ENCODE assay signal across 2 cellular contexts in genomic region chr4:151792995-151793394, GRCh38.
TF ChIP-seq lines count a peak whose summit lies in the region.

No MANE protein-coding gene starts in this region.

TF ChIP-seq in GM23338, 12 proteins besides CTCF, POLR2A, EP300 and RAD21 (continued from another document):
- TF ChIP-seq ETS1 (IDR thresholded peaks at IDR 0.05), result no peak
- no peak for TF ChIP-seq POLR2AphosphoS5 (IDR thresholded peaks at IDR 0.05; ENCODE audit: low read depth)
- no peak for TF ChIP-seq STAT1 (IDR thresholded peaks at IDR 0.05; ENCODE audit: unreplicated experiment)
- TF ChIP-seq NANOG (IDR thresholded peaks at IDR 0.05; ENCODE audit: borderline replicate concordance), result no peak
- no peak for TF ChIP-seq REST (IDR thresholded peaks at IDR 0.05; ENCODE audit: unreplicated experiment)
- no peak for TF ChIP-seq JUNB (IDR thresholded peaks at IDR 0.05; ENCODE audit: unreplicated experiment)
TF ChIP-seq in GM23338: peak in this region for 0.

TF ChIP-seq in H1, 55 proteins besides CTCF, POLR2A, EP300 and RAD21 (continued from another document):
- TF ChIP-seq CREB1 (IDR thresholded peaks at IDR 0.05), result no peak
- TF ChIP-seq KDM1A (IDR thresholded peaks at IDR 0.05; ENCODE audit: borderline replicate concordance, low read length), result no peak
- no peak for TF ChIP-seq CHD2 (IDR thresholded peaks at IDR 0.05; ENCODE audit: low read length)
- no peak for TF ChIP-seq E2F6 (IDR thresholded peaks at IDR 0.05)
- no peak for TF ChIP-seq SP2 (IDR thresholded peaks at IDR 0.05; ENCODE audit: low read length)
- TF ChIP-seq CEBPB (IDR thresholded peaks at IDR 0.05; ENCODE audit: low read depth, low read length), result no peak
- no peak for TF ChIP-seq BCL11A (IDR thresholded peaks at IDR 0.05; ENCODE audit: low read depth in 2 of 2, low read length in 2 of 2)
- TF ChIP-seq SP4 (IDR thresholded peaks at IDR 0.05; ENCODE audit: low read length), result no peak
- TF ChIP-seq CHD7 (IDR thresholded peaks at IDR 0.05; ENCODE audit: insufficient replicate concordance, low read length), result no peak
- no peak for TF ChIP-seq BACH1 (IDR thresholded peaks at IDR 0.05; ENCODE audit: low read length)
